1 cellular context compared by ENCODE assay signal in the genomic region with DNA sequence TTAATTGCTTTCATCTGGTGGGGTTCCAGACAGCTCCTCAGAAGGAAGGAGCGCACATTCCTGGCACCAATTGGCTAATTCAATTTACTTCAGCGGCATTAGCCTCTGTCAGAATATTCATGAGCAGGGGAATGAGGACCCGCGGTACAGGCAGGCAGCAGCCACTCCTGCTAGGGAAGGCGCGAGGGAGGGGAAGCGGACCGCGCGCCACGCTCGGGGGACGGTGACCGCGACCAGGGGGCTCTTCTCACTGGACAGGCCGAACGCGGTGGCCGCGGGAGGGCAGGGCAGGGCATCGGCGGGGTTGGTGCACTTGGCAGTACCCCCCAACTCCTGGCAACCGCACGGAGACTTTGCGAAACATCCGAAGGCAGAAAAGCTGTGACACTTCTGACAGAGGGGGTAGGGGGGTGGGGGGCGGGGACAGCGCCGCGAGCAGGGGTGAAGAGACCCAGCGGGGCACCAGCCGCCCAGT.
TF ChIP-seq lines count a peak whose summit lies in the region.

A gene (plus strand): TSS at position 160 of the 475 bp plus-strand sequence.

TF ChIP-seq in A549, 52 proteins besides CTCF, POLR2A, EP300 and RAD21 (continued from another document):
- TF ChIP-seq, protein P1, sequence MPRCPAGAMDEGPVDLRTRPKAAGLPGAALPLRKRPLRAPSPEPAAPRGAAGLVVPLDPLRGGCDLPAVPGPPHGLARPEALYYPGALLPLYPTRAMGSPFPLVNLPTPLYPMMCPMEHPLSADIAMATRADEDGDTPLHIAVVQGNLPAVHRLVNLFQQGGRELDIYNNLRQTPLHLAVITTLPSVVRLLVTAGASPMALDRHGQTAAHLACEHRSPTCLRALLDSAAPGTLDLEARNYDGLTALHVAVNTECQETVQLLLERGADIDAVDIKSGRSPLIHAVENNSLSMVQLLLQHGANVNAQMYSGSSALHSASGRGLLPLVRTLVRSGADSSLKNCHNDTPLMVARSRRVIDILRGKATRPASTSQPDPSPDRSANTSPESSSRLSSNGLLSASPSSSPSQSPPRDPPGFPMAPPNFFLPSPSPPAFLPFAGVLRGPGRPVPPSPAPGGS (IDR thresholded peaks at IDR 0.05): no peak
- TF ChIP-seq MAZ (IDR thresholded peaks at IDR 0.05; ENCODE audit: borderline replicate concordance, low read depth, low read length) (no peak), HOXB5 (CRISPR knock-in tag; IDR thresholded peaks at IDR 0.05) (no peak), FOXS1 (CRISPR knock-in tag; IDR thresholded peaks at IDR 0.05) (no peak), ZC3H11A (IDR thresholded peaks at IDR 0.05) (no peak), CHD2 (IDR thresholded peaks at IDR 0.05; ENCODE audit: low read length, partially characterized antibody) (no peak), ZSCAN20 (CRISPR knock-in tag; IDR thresholded peaks at IDR 0.05) (no peak)
- TF ChIP-seq, protein P2, sequence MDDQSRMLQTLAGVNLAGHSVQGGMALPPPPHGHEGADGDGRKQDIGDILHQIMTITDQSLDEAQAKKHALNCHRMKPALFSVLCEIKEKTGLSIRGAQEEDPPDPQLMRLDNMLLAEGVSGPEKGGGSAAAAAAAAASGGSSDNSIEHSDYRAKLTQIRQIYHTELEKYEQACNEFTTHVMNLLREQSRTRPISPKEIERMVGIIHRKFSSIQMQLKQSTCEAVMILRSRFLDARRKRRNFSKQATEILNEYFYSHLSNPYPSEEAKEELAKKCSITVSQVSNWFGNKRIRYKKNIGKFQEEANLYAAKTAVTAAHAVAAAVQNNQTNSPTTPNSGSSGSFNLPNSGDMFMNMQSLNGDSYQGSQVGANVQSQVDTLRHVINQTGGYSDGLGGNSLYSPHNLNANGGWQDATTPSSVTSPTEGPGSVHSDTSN (IDR thresholded peaks at IDR 0.05): no peak
- TF ChIP-seq, protein P3, sequence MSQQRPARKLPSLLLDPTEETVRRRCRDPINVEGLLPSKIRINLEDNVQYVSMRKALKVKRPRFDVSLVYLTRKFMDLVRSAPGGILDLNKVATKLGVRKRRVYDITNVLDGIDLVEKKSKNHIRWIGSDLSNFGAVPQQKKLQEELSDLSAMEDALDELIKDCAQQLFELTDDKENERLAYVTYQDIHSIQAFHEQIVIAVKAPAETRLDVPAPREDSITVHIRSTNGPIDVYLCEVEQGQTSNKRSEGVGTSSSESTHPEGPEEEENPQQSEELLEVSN (IDR thresholded peaks at IDR 0.05; ENCODE audit: borderline replicate concordance, low read depth): no peak
TF ChIP-seq in A549: peak in this region for 0.
